Comparison of ENCODE assay signal across 8 cellular contexts in the genomic region with DNA sequence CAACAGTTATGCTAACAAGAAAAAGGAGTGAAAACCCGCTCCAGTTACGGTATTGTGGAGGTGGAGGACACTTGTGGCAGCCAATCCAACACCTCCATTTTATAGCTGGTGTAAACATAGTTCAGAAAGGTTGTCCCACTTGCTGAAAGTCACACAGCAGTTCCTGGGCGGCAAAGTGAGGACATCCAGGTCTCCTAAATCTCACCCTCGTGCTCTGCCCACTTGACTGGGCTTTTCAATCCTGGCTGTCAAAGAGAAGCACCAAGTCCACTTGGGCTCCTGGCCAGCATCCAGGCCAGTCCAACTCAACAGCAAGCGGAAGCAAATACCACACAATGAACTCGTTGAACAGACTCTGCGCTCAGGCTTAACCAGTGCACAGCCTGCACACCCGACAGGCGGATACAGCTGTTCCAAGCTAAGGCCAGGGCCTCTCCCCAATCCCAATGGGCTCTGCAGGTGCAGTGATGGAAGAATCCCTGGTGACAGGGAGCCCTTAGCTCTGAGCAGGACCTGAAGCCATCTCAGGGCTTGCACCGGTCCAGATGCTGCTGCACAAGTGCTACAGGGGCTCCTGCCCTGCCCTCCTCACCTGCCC.
DNase-seq lines count a peak whose midpoint lies in the region; ATAC-seq, FAIRE-seq and TF ChIP-seq lines count a peak whose summit lies in the region.
"Not testable (repeated sequence)": the region's sequence is repeated elsewhere in the genome, so short reads cannot be mapped to it uniquely, and the experiment has no call there.

No MANE protein-coding gene starts in this region.

- WGBS in GM12878 (ENCODE audit: insufficient coverage, insufficient replicate concordance, low lambda C conversion rate, missing lambda C conversion rate) = 92% methylated on average over 10 of the region's 10 CpGs
- WGBS in testis, 2 donors = 51 to 77% methylated on average over 9 to 10 of the region's 10 CpGs

- not testable (repeated sequence) for H3K27me3 Mint-ChIP-seq in activated CD8-positive, alpha-beta memory T cell treated with anti-CD3 and anti-CD28 coated beads, Interleukin-2, amount 10 ng/mL, durations not matched to agents 7 days and 5 days; memory B cell

- H3K9me3 ChIP-seq in OCI-LY3 (ENCODE audit: insufficient read depth, low read length); GM12878 (replicated peaks; ENCODE audit: control insufficient read depth, insufficient read depth, low read length); testis: not testable (repeated sequence)

- POLR2A ChIA-PET in GM12878 (lab: Charles Lee) = not testable (repeated sequence)

- H2AFZ ChIP-seq in OCI-LY3 (ENCODE audit: low read depth, low read length); GM12878 (ENCODE audit: control insufficient read depth, low read depth, low read length): not testable (repeated sequence)

- not testable (repeated sequence) for TF ChIP-seq POLR2A in GM12878 (IDR thresholded peaks at IDR 0.05; ENCODE audit: low read depth, low read length); testis (IDR thresholded peaks at IDR 0.05)

- peak overlapping the region; percentile 99 for H3K27ac Mint-ChIP-seq in activated CD8-positive, alpha-beta memory T cell treated with anti-CD3 and anti-CD28 coated beads, Interleukin-2, amount 10 ng/mL, durations not matched to agents 7 days and 5 days
- H3K27ac Mint-ChIP-seq in memory B cell = not testable (repeated sequence)

- H3K27me3 ChIP-seq in OCI-LY3 (ENCODE audit: low read depth, low read length); GM12878 (replicated peaks in 1 of 2; ENCODE audit: control insufficient read depth in 2 of 2, insufficient read depth in 2 of 2, low read length in 1 of 2); testis: not testable (repeated sequence)

- CTCF ChIA-PET in activated CD8-positive, alpha-beta memory T cell treated with anti-CD3 and anti-CD28 coated beads, Interleukin-2, amount 10 ng/mL, durations not matched to agents 7 days and 5 days (lab: Charles Lee); GM12878 (lab: Yijun Ruan, JAX): not testable (repeated sequence)

- DNase-seq in COLO668 (lab: John Stamatoyannopoulos, UW; ENCODE audit: unreplicated experiment) (peak; percentile 81), globus pallidus (ENCODE audit: low spot score) (peak; percentile 60), memory B cell (ENCODE audit: low spot score in 2 of 2) (peak in 1 of 2 donors; percentile 17), posterior cingulate gyrus (peak in 7 of 10 donors; percentile 31 to 93 (median 65)), testis (peak; percentile 17)
- DNase-seq in activated CD8-positive, alpha-beta memory T cell treated with anti-CD3 and anti-CD28 coated beads, Interleukin-2, amount 10 ng/mL, durations not matched to agents 7 days and 5 days; GM12878 (ENCODE audit: low read depth, low spot score): not testable (repeated sequence)

- peaks cover 80% of the 10 kb centered on the region for H3K4me1 Mint-ChIP-seq in activated CD8-positive, alpha-beta memory T cell treated with anti-CD3 and anti-CD28 coated beads, Interleukin-2, amount 10 ng/mL, durations not matched to agents 7 days and 5 days
- H3K4me1 Mint-ChIP-seq in memory B cell = peaks cover 57% of the 10 kb centered on the region

- H3K4me2 ChIP-seq in OCI-LY3 (ENCODE audit: low read length) = peak overlapping the region; percentile 68; the same call in 1 of the 2 replicates
- peak overlapping the region; percentile 64 for H3K4me2 ChIP-seq in GM12878 (ENCODE audit: control insufficient read depth, insufficient read depth)

- not testable (repeated sequence) for TF ChIP-seq EP300 in GM12878 (IDR thresholded peaks at IDR 0.05; ENCODE audit: borderline replicate concordance in 1 of 2, control insufficient read depth in 1 of 2, low read depth in 2 of 2, low read length in 2 of 2)

- H3K27ac ChIP-seq in OCI-LY3 (ENCODE audit: low read length); GM12878 (ENCODE audit: control insufficient read depth, insufficient read depth): not testable (repeated sequence)
- peak overlapping the region; percentile 45 to 69 for H3K27ac ChIP-seq in testis

- TF ChIP-seq RAD21 in GM12878 (IDR thresholded peaks at IDR 0.05; ENCODE audit: insufficient read depth, low read depth, low read length) = not testable (repeated sequence)

- TF ChIP-seq CTCF in OCI-LY3 (IDR thresholded peaks at IDR 0.05; ENCODE audit: low read depth, low read length); GM12878 (IDR thresholded peaks at IDR 0.05 in 2 of 3, conservative IDR thresholded peaks at IDR 0.05 in 1 of 3; ENCODE audit: control insufficient read depth in 2 of 3, extremely low read depth in 1 of 3, insufficient read depth in 1 of 3, low read depth in 3 of 3, low read length in 3 of 3); testis (IDR thresholded peaks at IDR 0.05): not testable (repeated sequence)

- RAD21 ChIA-PET in GM12878 (lab: Charles Lee; ENCODE audit: unreplicated experiment) = not testable (repeated sequence)

- in situ Hi-C loops in GM12878 (cut with MboI) = not testable (repeated sequence)

- H3K4me3 Mint-ChIP-seq in activated CD8-positive, alpha-beta memory T cell treated with anti-CD3 and anti-CD28 coated beads, Interleukin-2, amount 10 ng/mL, durations not matched to agents 7 days and 5 days = not testable (repeated sequence)
- peak overlapping the region; percentile 11 for H3K4me3 Mint-ChIP-seq in memory B cell

- FAIRE-seq in GM12878 (lab: Jason Lieb, UNC) = not testable (repeated sequence)

- H3K79me2 ChIP-seq in OCI-LY3 (ENCODE audit: low read length) = peaks cover 98% of the 10 kb centered on the region
- peaks cover 85% of the 10 kb centered on the region for H3K79me2 ChIP-seq in GM12878 (ENCODE audit: control insufficient read depth, insufficient read depth, low read length)

- not testable (repeated sequence) for BruUV-seq in GM12878 (replicated peaks; lab: Mats Ljungman, UMichigan)

- not testable (repeated sequence) for H3K36me3 ChIP-seq in OCI-LY3 (replicated peaks; ENCODE audit: low read depth, low read length); testis (ENCODE audit: low read depth, missing control alignments)
- H3K36me3 ChIP-seq in GM12878 (ENCODE audit: control insufficient read depth in 2 of 2, insufficient read depth in 2 of 2, low read length in 1 of 2) = peaks cover 9 to 17% of the 10 kb centered on the region in 2 experiments; a peak in 3 of 4 replicates

- not testable (repeated sequence) for H3K9me3 Mint-ChIP-seq in activated CD8-positive, alpha-beta memory T cell treated with anti-CD3 and anti-CD28 coated beads, Interleukin-2, amount 10 ng/mL, durations not matched to agents 7 days and 5 days (ENCODE audit: low read depth); memory B cell

- H4K20me1 ChIP-seq in OCI-LY3 (ENCODE audit: insufficient read depth, low read length) = peaks cover 86% of the 10 kb centered on the region
- not testable (repeated sequence) for H4K20me1 ChIP-seq in GM12878 (ENCODE audit: control insufficient read depth, insufficient read depth)

- H3K4me3 ChIP-seq in OCI-LY3 (ENCODE audit: low read length); GM12878; testis: not testable (repeated sequence)

- not testable (repeated sequence) for H3K9ac ChIP-seq in OCI-LY3 (ENCODE audit: low read length); GM12878 (ENCODE audit: control insufficient read depth, insufficient read depth, low read length)

- intact Hi-C loops in GM12878 (cut with micrococcal nuclease; ENCODE audit: unreplicated experiment); testis (cut with DNase I; ENCODE audit: low total_unique reads): not testable (repeated sequence)
- intact Hi-C loops in posterior cingulate gyrus (cut with DNase I) = loop anchor here (10.0 kb wide), 1 partner anchor 45 kb away; no protein-coding TSS in a partner anchor

- not testable (repeated sequence) for ATAC-seq in activated CD8-positive, alpha-beta memory T cell treated with anti-CD3 and anti-CD28 coated beads, Interleukin-2, amount 10 ng/mL, durations not matched to agents 7 days and 5 days; GM12878; memory B cell (ENCODE audit: low read depth)

- H3K36me3 Mint-ChIP-seq in activated CD8-positive, alpha-beta memory T cell treated with anti-CD3 and anti-CD28 coated beads, Interleukin-2, amount 10 ng/mL, durations not matched to agents 7 days and 5 days = peaks cover 39% of the 10 kb centered on the region
- not testable (repeated sequence) for H3K36me3 Mint-ChIP-seq in memory B cell

- H3K4me1 ChIP-seq in OCI-LY3 (ENCODE audit: low read length) (peaks cover 69% of the 10 kb centered on the region), GM12878 (ENCODE audit: control insufficient read depth, insufficient read depth, low read length) (peaks cover 48% of the 10 kb centered on the region), testis (peaks cover 74% of the 10 kb centered on the region)

- SMC1A ChIA-PET in GM12878 (lab: Charles Lee; ENCODE audit: uncharacterized antibody, unreplicated experiment) = interaction anchor here (1.0 kb wide), 1 partner anchor 10 kb away, joined by 3 read pairs; no protein-coding TSS in a partner anchor

TF ChIP-seq in GM12878, 131 proteins besides CTCF, POLR2A, EP300 and RAD21:
- TF ChIP-seq SMARCA5 (IDR thresholded peaks at IDR 0.05) = peak; percentile 72
- TF ChIP-seq ZNF217 (IDR thresholded peaks at IDR 0.05) = 0 out of 2 replicates have a peak, but pooled peaks have one; percentile 43
TF ChIP-seq in GM12878: peak in this region for 2; not testable (repeated sequence) for 129.
